ENCODE assay signal across 17 cellular contexts in the genomic region with DNA sequence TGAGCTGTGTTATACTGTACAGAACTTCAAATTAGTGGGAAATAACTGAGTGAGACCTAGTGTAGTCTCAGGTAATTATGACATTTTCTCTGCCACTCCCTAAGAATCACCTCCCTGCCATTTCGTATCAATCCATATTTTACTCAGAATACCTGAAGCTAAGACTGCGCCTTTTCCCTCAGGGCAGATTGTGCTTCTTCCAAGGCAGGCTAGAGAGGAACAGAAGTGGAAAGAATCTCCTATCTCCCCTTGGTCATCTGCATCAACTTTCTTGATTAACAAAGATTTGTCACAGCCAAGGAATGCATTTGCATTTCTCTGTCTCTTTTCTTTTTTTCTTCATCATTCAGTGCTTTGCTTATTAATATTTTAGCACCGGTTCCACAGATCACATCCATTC.
A peak's percentile ranks its signal among the peaks of the same experiment; 100 is the strongest.
DNase-seq lines count a peak whose midpoint lies in the region; ATAC-seq, FAIRE-seq and TF ChIP-seq lines count a peak whose summit lies in the region.
"Had no signal": no experiment of that assay in that cellular context is flagged by ENCODE, and none has a peak within 500 bp of the region (broad histone marks: within the 10 kb centered on the region; RNA-seq: fewer than 3 reads in every experiment).

No MANE protein-coding gene starts in this region.

- H3K79me2 ChIP-seq in mammary epithelial cell (ENCODE audit: insufficient read depth, low read length) (no peaks in the 10 kb centered on the region), PC-9 (ENCODE audit: low read depth) (no peaks in the 10 kb centered on the region)

- no peaks in the 10 kb centered on the region for H3F3A ChIP-seq in PC-9 (ENCODE audit: insufficient read depth, low read depth)

- ATAC-seq in pancreas: no peak
- ATAC-seq in activated T-helper 17 cell treated with anti-CD3 and anti-CD28 coated beads, Interleukin-2, amount 50 U/mL, for 72 hours (replicated peaks): no peak
- ATAC-seq: GM12878 had no signal

- H3K9ac ChIP-seq in mammary epithelial cell (ENCODE audit: insufficient read depth, low read length): no peak overlapping the region
- H3K9ac ChIP-seq: BLaER1 had no signal

- in situ Hi-C loops in mammary epithelial cell (cut with MboI; ENCODE audit: low sequenced_read_pairs in 2 of 2): loop anchor here (10.0 to 25.0 kb wide), 3 partner anchors 255 to 627 kb away; no protein-coding TSS in a partner anchor

- H3K4me1 ChIP-seq in mammary epithelial cell (ENCODE audit: insufficient read depth, low read length): no peaks in the 10 kb centered on the region
- no peaks in the 10 kb centered on the region for H3K4me1 ChIP-seq in PC-9 (replicated peaks; ENCODE audit: insufficient read depth)
- H3K4me1 ChIP-seq in pancreas: no peaks in the 10 kb centered on the region
- H3K4me1 ChIP-seq: BLaER1, HAP-1 had no signal

- H3K4me3 Mint-ChIP-seq in MCF 10A (ENCODE audit: unreplicated experiment) (no peak overlapping the region), mesothelial cell of epicardium (no peak overlapping the region), type B pancreatic cell (no peak overlapping the region)
- H3K4me3 Mint-ChIP-seq in activated T-helper 17 cell treated with anti-CD3 and anti-CD28 coated beads, Interleukin-2, amount 50 U/mL, for 72 hours: no peak overlapping the region
- H3K4me3 Mint-ChIP-seq: CD14-positive monocyte; CD4-positive, alpha-beta memory T cell had no signal

- intact Hi-C loops in mammary epithelial cell (cut with micrococcal nuclease): loop anchor here (10.0 kb wide), 1 partner anchor 1007 kb away; a partner anchor contains a TSS
- intact Hi-C loops in MCF 10A (cut with micrococcal nuclease): loop anchor here (5.0 to 10.0 kb wide), 2 partner anchors 120 to 1197 kb away; a partner anchor contains a TSS
- intact Hi-C loops in PC-9 (cut with micrococcal nuclease; ENCODE audit: unreplicated experiment): loop anchor here (10.0 kb wide), 1 partner anchor 257 kb away; no protein-coding TSS in a partner anchor
- intact Hi-C loops in pancreas (cut with DNase I): loop anchor here in 1 of 3 donors (10.0 kb wide), 2 partner anchors 247 to 627 kb away; no protein-coding TSS in a partner anchor

- H3K27ac ChIP-seq in mammary epithelial cell (ENCODE audit: insufficient read depth, low read depth, low read length) (no peak overlapping the region), PC-9 (no peak overlapping the region), pancreas (no peak overlapping the region)
- H3K27ac ChIP-seq: BLaER1 had no signal

- WGBS in mammary epithelial cell (ENCODE audit: low coverage, missing lambda C conversion rate): 35% methylated on average over 2 of the region's 3 CpGs
- WGBS in pancreas, 2 donors: 79 to 82% methylated on average over 3 of the region's 3 CpGs

- no peaks in the 10 kb centered on the region for H3K36me3 ChIP-seq in mammary epithelial cell (ENCODE audit: insufficient read depth, low read length)
- H3K36me3 ChIP-seq in PC-9 (ENCODE audit: low read depth): no peaks in the 10 kb centered on the region
- H3K36me3 ChIP-seq in pancreas: no peaks in the 10 kb centered on the region
- H3K36me3 ChIP-seq: BLaER1, HAP-1 had no signal

- H3K4me1 Mint-ChIP-seq in MCF 10A (ENCODE audit: insufficient read depth, unreplicated experiment) (no peaks in the 10 kb centered on the region), mesothelial cell of epicardium (peaks cover 13% of the 10 kb centered on the region), type B pancreatic cell (ENCODE audit: unreplicated experiment) (no peaks in the 10 kb centered on the region)
- H3K4me1 Mint-ChIP-seq in activated T-helper 17 cell treated with anti-CD3 and anti-CD28 coated beads, Interleukin-2, amount 50 U/mL, for 72 hours: no peaks in the 10 kb centered on the region
- H3K4me1 Mint-ChIP-seq: CD14-positive monocyte; CD4-positive, alpha-beta memory T cell had no signal

- no TSS peak for BruUV-seq in mammary epithelial cell (replicated peaks; lab: Mats Ljungman, UMichigan)
- BruUV-seq in MCF 10A (replicated peaks; lab: Mats Ljungman, UMichigan): no TSS peak
- BruUV-seq in PC-9 (replicated peaks; lab: Mats Ljungman, UMichigan): no TSS peak

- H3K27me3 Mint-ChIP-seq in MCF 10A (ENCODE audit: insufficient read depth, unreplicated experiment) (no peaks in the 10 kb centered on the region), mesothelial cell of epicardium (ENCODE audit: low read depth) (no peaks in the 10 kb centered on the region), type B pancreatic cell (no peaks in the 10 kb centered on the region)
- no peaks in the 10 kb centered on the region for H3K27me3 Mint-ChIP-seq in activated T-helper 17 cell treated with anti-CD3 and anti-CD28 coated beads, Interleukin-2, amount 50 U/mL, for 72 hours

- dilution Hi-C loops in mammary epithelial cell (cut with HindIII; ENCODE audit: low sequenced_read_pairs): loop anchor here (25.0 kb wide), 1 partner anchor 105 kb away; no protein-coding TSS in a partner anchor

- DNase-seq in mammary epithelial cell (no peak), MCF 10A (ENCODE audit: unreplicated experiment) (no peak), PC-9 (no peak), mesothelial cell of epicardium (ENCODE audit: low spot score in 2 of 2, unreplicated experiment in 2 of 2) (no peak), type B pancreatic cell (ENCODE audit: extremely low spot score, unreplicated experiment) (no peak), pancreas (no peak), DMS 273 (lab: John Stamatoyannopoulos, UW; ENCODE audit: unreplicated experiment) (no peak)
- DNase-seq: 8988T; CD4-positive, alpha-beta memory T cell; DMS79 treated with DMSO at 0.1 percent for 48 hours; GF-D8 had no signal

- H3K4me2 ChIP-seq in mammary epithelial cell (ENCODE audit: insufficient read depth, low read depth, low read length): no peak overlapping the region
- H3K4me2 ChIP-seq in PC-9: no peak overlapping the region
- H3K4me2 ChIP-seq: BLaER1 had no signal

- H4K20me1 ChIP-seq in mammary epithelial cell (ENCODE audit: insufficient read depth, low read length) (no peaks in the 10 kb centered on the region), PC-9 (ENCODE audit: insufficient read depth) (no peaks in the 10 kb centered on the region)
- H4K20me1 ChIP-seq: BLaER1 had no signal

- H3K36me3 Mint-ChIP-seq in MCF 10A (ENCODE audit: insufficient read depth, unreplicated experiment) (no peaks in the 10 kb centered on the region), mesothelial cell of epicardium (no peaks in the 10 kb centered on the region), type B pancreatic cell (peaks cover 4% of the 10 kb centered on the region)
- no peaks in the 10 kb centered on the region for H3K36me3 Mint-ChIP-seq in activated T-helper 17 cell treated with anti-CD3 and anti-CD28 coated beads, Interleukin-2, amount 50 U/mL, for 72 hours (ENCODE audit: low read depth)
- H3K36me3 Mint-ChIP-seq: CD14-positive monocyte; CD4-positive, alpha-beta memory T cell had no signal

- H3K27ac Mint-ChIP-seq in MCF 10A (ENCODE audit: low read depth, unreplicated experiment) (no peak overlapping the region), mesothelial cell of epicardium (peak overlapping the region; percentile 34), type B pancreatic cell (peak overlapping the region; percentile 20)
- H3K27ac Mint-ChIP-seq in activated T-helper 17 cell treated with anti-CD3 and anti-CD28 coated beads, Interleukin-2, amount 50 U/mL, for 72 hours: no peak overlapping the region
- H3K27ac Mint-ChIP-seq: CD14-positive monocyte; CD4-positive, alpha-beta memory T cell had no signal

- no peak for FAIRE-seq in pancreas (lab: Jason Lieb, UNC)
- FAIRE-seq: GM12878, H1 had no signal

- H3K27me3 ChIP-seq in mammary epithelial cell (ENCODE audit: insufficient read depth, low read length) (no peaks in the 10 kb centered on the region), PC-9 (ENCODE audit: insufficient read depth, low read depth) (no peaks in the 10 kb centered on the region), pancreas (no peaks in the 10 kb centered on the region)
- H3K27me3 ChIP-seq: BLaER1 had no signal

- H3K4me3 ChIP-seq in mammary epithelial cell (replicated peaks in 1 of 3; ENCODE audit: insufficient read depth in 1 of 3, low read depth in 2 of 3, low read length in 3 of 3) (no peak overlapping the region), PC-9 (no peak overlapping the region), pancreas (no peak overlapping the region)
- H3K4me3 ChIP-seq: BLaER1, GM12878, HAP-1 had no signal

- H3K9me3 Mint-ChIP-seq in MCF 10A (ENCODE audit: unreplicated experiment) (no peaks in the 10 kb centered on the region), mesothelial cell of epicardium (peaks cover 4% of the 10 kb centered on the region), type B pancreatic cell (no peaks in the 10 kb centered on the region)
- H3K9me3 Mint-ChIP-seq in activated T-helper 17 cell treated with anti-CD3 and anti-CD28 coated beads, Interleukin-2, amount 50 U/mL, for 72 hours: no peaks in the 10 kb centered on the region
- H3K9me3 Mint-ChIP-seq: CD14-positive monocyte; CD4-positive, alpha-beta memory T cell had no signal

- POLR2A ChIA-PET in MCF 10A (lab: Yijun Ruan, JAX): interaction anchor here (0.7 to 3.7 kb wide), 3 partner anchors 387 to 444 kb away, joined by 4 to 15 read pairs (median 4); no protein-coding TSS in a partner anchor
- POLR2A ChIA-PET in PC-9 (lab: Charles Lee; ENCODE audit: unreplicated experiment): no interaction called here

- no peak for TF ChIP-seq CTCF in mammary epithelial cell (conservative IDR thresholded peaks at IDR 0.05 in 1 of 2, IDR thresholded peaks at IDR 0.05 in 1 of 2; ENCODE audit: extremely low read depth in 1 of 2, insufficient read depth in 1 of 2, low read depth in 1 of 2, low read length in 2 of 2)
- no peak for TF ChIP-seq CTCF in MCF 10A (IDR thresholded peaks at IDR 0.05; ENCODE audit: unreplicated experiment)
- TF ChIP-seq CTCF in PC-9 (conservative IDR thresholded peaks at IDR 0.05): no peak
- TF ChIP-seq CTCF in mesothelial cell of epicardium (IDR thresholded peaks at IDR 0.05; ENCODE audit: unreplicated experiment): no peak
- no peak for TF ChIP-seq CTCF in type B pancreatic cell (conservative IDR thresholded peaks at IDR 0.05)
- no peak for TF ChIP-seq CTCF in pancreas (IDR thresholded peaks at IDR 0.05)

- H3K9me2 ChIP-seq in PC-9 (ENCODE audit: insufficient read depth): no peaks in the 10 kb centered on the region

- H3K9me3 ChIP-seq in mammary epithelial cell (replicated peaks; ENCODE audit: insufficient read depth, low read length) (no peaks in the 10 kb centered on the region), PC-9 (ENCODE audit: insufficient read depth, low read depth) (no peaks in the 10 kb centered on the region), pancreas (no peaks in the 10 kb centered on the region)
- H3K9me3 ChIP-seq: BLaER1, HAP-1 had no signal

- peak overlapping the region; percentile 71 for H2AFZ ChIP-seq in mammary epithelial cell (ENCODE audit: low read depth, low read length)
- H2AFZ ChIP-seq in PC-9: 0 out of 2 replicates have a peak overlapping the region, but pooled peaks have one; percentile 74

- CTCF ChIA-PET in mammary epithelial cell (lab: Charles Lee; ENCODE audit: low non-redundant PET) (no interaction called here), MCF 10A (lab: Yijun Ruan, JAX) (interaction anchor here (1.0 to 5.8 kb wide), 9 partner anchors 29 to 624 kb away, joined by 3 to 157 read pairs (median 31); a partner anchor contains a TSS), PC-9 (lab: Charles Lee) (interaction anchor here (1.4 kb wide), 1 partner anchor 625 kb away, joined by 3 read pairs; no protein-coding TSS in a partner anchor)

Comparison
In these comparisons a context has a peak if more than half of its experiments do, and no peak if none do; other contexts are left out.
1. H3K27ac Mint-ChIP-seq: peak in mesothelial cell of epicardium (single experiment) and type B pancreatic cell (single experiment); none in MCF 10A (single experiment) and activated T-helper 17 cell treated with anti-CD3 and anti-CD28 coated beads, Interleukin-2, amount 50 U/mL, for 72 hours (single experiment).